27 cellular contexts compared by ENCODE assay signal in genomic region chr7:100721505-100721812, GRCh38. TPM values are rescaled to one million over a fixed set of nuclear protein-coding genes. Genes with fewer than 3 reads are reported as not detected.
"Had no signal": no experiment of that assay in that cellular context is flagged by ENCODE, and none has a peak within 500 bp of the region (broad histone marks: within the 10 kb centered on the region; RNA-seq: fewer than 3 reads in every experiment).

No MANE protein-coding gene starts in this region.

- H3K9me3 ChIP-seq: esophagus muscularis mucosa, gastroesophageal sphincter, heart right ventricle, ovary, psoas muscle, vagina had no signal

- H3K27me3 ChIP-seq: ovary had no signal

- H3K27ac Mint-ChIP-seq: activated CD4-positive, alpha-beta memory T cell treated with anti-CD3 and anti-CD28 coated beads for 36 hours; activated naive CD8-positive, alpha-beta T cell treated with anti-CD3 and anti-CD28 coated beads, Interleukin-2, amount 10 ng/mL, durations not matched to agents 7 days and 5 days; dendritic cell treated with granulocyte-macrophage colony-stimulating factor and Interleukin-4, amounts not matched to agents 40 ng/mL and 50 ng/mL, for 4 days; memory B cell; naive thymus-derived CD4-positive, alpha-beta T cell; stimulated activated naive CD8-positive, alpha-beta T cell treated with anti-CD3 and anti-CD28 coated beads, Interleukin-15, Interleukin-2, amounts not matched to agents 100 ng/mL and 50 ng/mL, for 24 hours had no signal

- H3K9me3 Mint-ChIP-seq: stimulated activated naive CD8-positive, alpha-beta T cell treated with anti-CD3 and anti-CD28 coated beads, Interleukin-15, Interleukin-2, amounts not matched to agents 100 ng/mL and 50 ng/mL, for 24 hours had no signal

- H3K36me3 ChIP-seq: cardiac muscle cell, esophagus muscularis mucosa, gastroesophageal sphincter, heart right ventricle, ovary, tibial nerve, vagina had no signal

- H3K36me3 Mint-ChIP-seq: activated CD4-positive, alpha-beta memory T cell treated with anti-CD3 and anti-CD28 coated beads for 36 hours; activated naive CD8-positive, alpha-beta T cell treated with anti-CD3 and anti-CD28 coated beads, Interleukin-2, amount 10 ng/mL, durations not matched to agents 7 days and 5 days had no signal

- H3K4me3 Mint-ChIP-seq: activated CD4-positive, alpha-beta memory T cell treated with anti-CD3 and anti-CD28 coated beads for 36 hours; activated naive CD8-positive, alpha-beta T cell treated with anti-CD3 and anti-CD28 coated beads, Interleukin-2, amount 10 ng/mL, durations not matched to agents 7 days and 5 days; dendritic cell treated with granulocyte-macrophage colony-stimulating factor and Interleukin-4, amounts not matched to agents 40 ng/mL and 50 ng/mL, for 4 days; memory B cell; stimulated activated naive CD8-positive, alpha-beta T cell treated with anti-CD3 and anti-CD28 coated beads, Interleukin-15, Interleukin-2, amounts not matched to agents 100 ng/mL and 50 ng/mL, for 24 hours had no signal

- H3K27ac ChIP-seq: cardiac muscle cell, esophagus muscularis mucosa, gastroesophageal sphincter, heart right ventricle, ovary, psoas muscle, skin epidermis, tibial nerve, vagina had no signal

- DNase-seq: activated CD4-positive, alpha-beta memory T cell treated with anti-CD3 and anti-CD28 coated beads for 36 hours; activated CD4-positive, alpha-beta T cell treated with anti-CD3 and anti-CD28 coated beads for 4 hours; activated naive CD8-positive, alpha-beta T cell treated with anti-CD3 and anti-CD28 coated beads, Interleukin-2, amount 10 ng/mL, durations not matched to agents 7 days and 5 days; activated T-cell treated with anti-CD3 and anti-CD28 coated beads for 4 hours; amygdala; effector CD8-positive, alpha-beta T cell; heart right ventricle; left ventricle myocardium superior; naive thymus-derived CD4-positive, alpha-beta T cell; ovary; psoas muscle; right cardiac atrium; stimulated activated CD4-positive, alpha-beta T cell treated with anti-CD3 and anti-CD28 coated beads, Interleukin-15, amount 100 ng/mL, for 24 hours; stimulated activated CD4-positive, alpha-beta T cell treated with anti-CD3 and anti-CD28 coated beads, Interleukin-2, amount 100 ng/mL, for 48 hours had no signal

- H3K4me3 ChIP-seq: gastroesophageal sphincter, psoas muscle, tibial nerve had no signal

- ATAC-seq: gastroesophageal sphincter; heart right ventricle; left ventricle myocardium superior; naive thymus-derived CD4-positive, alpha-beta T cell; psoas muscle had no signal

- H3K4me1 ChIP-seq: psoas muscle had no signal

RNA-seq across cellular contexts. Expression of gene EPO, which starts 1.2 kb away (rescaled TPM):
- total RNA-seq: activated CD4-positive, alpha-beta memory T cell treated with anti-CD3 and anti-CD28 coated beads for 36 hours; cardiac muscle cell; chondrocyte; endothelial cell of umbilical vein; esophagus muscularis mucosa; gastroesophageal sphincter; left ventricle myocardium superior; mucosa of gallbladder; naive thymus-derived CD4-positive, alpha-beta T cell; psoas muscle; right cardiac atrium; T-helper 2 cell treated with Interferon-gamma antibody and Interleukin-4, amounts not matched to agents 100 ng/mL and 5 ng/mL, for 36 hours; vagina had no signal
- polyA plus RNA-seq: endothelial cell of umbilical vein; heart right ventricle; naive thymus-derived CD4-positive, alpha-beta T cell; psoas muscle; right cardiac atrium had no signal

RNA-seq across cellular contexts. Expression of gene ZAN, which starts 11.9 kb away (rescaled TPM):
- total RNA-seq: activated CD4-positive, alpha-beta memory T cell treated with anti-CD3 and anti-CD28 coated beads for 36 hours; activated naive CD8-positive, alpha-beta T cell treated with anti-CD3 and anti-CD28 coated beads, Interleukin-2, amount 10 ng/mL, durations not matched to agents 7 days and 5 days; cardiac muscle cell; chondrocyte; endothelial cell of umbilical vein; esophagus muscularis mucosa; gastroesophageal sphincter; heart right ventricle; left ventricle myocardium superior; mucosa of gallbladder; naive thymus-derived CD4-positive, alpha-beta T cell; ovary; psoas muscle; right cardiac atrium; T-helper 2 cell treated with Interferon-gamma antibody and Interleukin-4, amounts not matched to agents 100 ng/mL and 5 ng/mL, for 36 hours; tibial nerve; vagina had no signal
- polyA plus RNA-seq: cardiac muscle cell; endothelial cell of umbilical vein; heart right ventricle; naive thymus-derived CD4-positive, alpha-beta T cell; ovary; psoas muscle; right cardiac atrium had no signal
